In the genomic region with DNA sequence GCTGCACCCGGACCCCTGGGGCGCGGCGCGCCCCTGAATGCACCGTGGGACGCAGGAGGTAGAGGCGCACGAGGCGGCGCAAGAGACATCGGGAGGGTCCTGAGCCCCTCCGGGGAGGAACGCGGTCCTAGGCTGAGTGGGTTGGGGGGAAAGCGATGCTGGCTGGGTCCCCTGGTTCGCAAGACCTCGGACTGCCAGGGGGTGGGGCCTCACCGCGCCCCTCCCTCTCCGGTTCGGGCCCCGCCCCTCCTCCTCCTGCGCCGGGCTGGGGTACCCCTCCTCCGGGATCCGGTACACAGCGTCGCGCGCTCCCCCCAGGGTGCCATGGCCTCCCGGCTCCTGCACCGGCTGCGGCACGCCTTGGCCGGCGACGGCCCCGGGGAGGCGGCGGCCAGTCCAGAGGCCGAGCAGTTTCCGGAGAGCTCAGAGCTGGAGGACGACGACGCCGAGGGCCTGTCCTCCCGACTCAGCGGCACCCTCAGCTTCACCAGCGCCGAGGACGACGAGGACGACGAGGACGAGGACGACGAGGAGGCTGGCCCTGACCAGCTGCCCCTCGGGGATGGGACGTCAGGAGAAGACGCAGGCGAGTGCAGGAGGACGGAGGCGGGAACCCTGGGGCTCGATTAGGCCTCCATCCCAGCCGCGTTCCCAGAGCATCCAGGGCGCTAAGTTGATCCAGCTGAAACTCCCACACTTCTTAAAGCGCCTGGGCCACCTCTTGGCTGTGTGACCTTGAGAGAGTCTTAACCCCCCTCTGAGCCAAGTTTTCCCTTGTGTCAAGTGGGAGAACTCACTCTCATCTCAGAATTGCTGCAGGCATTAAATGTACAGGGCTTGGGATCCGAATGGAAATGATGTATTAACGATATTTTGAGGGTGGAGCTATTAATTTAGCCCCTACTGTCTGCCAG, we compare ENCODE assay signal across 1 cellular context.
A peak's percentile ranks its signal among the peaks of the same experiment; 100 is the strongest.
TF ChIP-seq lines count a peak whose summit lies in the region.

No MANE protein-coding gene starts in this region.

TF ChIP-seq in endothelial cell of umbilical vein, 7 proteins besides CTCF, POLR2A, EP300 and RAD21:
- TF ChIP-seq JUN (IDR thresholded peaks at IDR 0.05; ENCODE audit: borderline replicate concordance, insufficient read depth, insufficient read length, low read depth), result no peak
- TF ChIP-seq POLR2AphosphoS5 (IDR thresholded peaks at IDR 0.05; ENCODE audit: insufficient read depth, low read depth, low read length), result peak; percentile 73
- TF ChIP-seq GATA2 (IDR thresholded peaks at IDR 0.05; ENCODE audit: insufficient read depth, insufficient read length, low read depth, low read length), result no peak
- TF ChIP-seq MYC (IDR thresholded peaks at IDR 0.05; ENCODE audit: low read depth, low read length), result no peak
